In the genomic region with DNA sequence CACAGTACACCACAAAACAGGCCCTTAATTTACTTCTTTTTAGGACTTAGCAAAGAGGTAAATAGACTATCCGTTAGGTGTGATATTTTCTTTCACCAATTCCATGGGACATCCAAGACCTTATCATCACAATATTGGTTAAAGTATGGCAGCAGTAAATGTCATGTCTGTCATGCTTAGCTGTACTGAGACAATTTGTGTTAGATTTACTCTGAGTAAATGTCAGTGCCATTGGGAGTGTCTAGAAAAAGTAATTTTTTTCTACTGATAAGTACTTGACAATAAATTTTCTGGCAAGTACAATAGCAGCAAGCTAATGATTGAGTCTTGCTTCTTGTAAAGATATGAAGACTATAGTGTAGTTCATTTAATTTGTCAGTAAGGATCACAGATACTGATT, we compare ENCODE assay signal across 1 cellular context.
TF ChIP-seq lines count a peak whose summit lies in the region.

No MANE protein-coding gene starts in this region.

TF ChIP-seq in neural cell, 6 proteins besides CTCF, POLR2A, EP300 and RAD21 (continued from another document):
- TF ChIP-seq, protein P1, sequence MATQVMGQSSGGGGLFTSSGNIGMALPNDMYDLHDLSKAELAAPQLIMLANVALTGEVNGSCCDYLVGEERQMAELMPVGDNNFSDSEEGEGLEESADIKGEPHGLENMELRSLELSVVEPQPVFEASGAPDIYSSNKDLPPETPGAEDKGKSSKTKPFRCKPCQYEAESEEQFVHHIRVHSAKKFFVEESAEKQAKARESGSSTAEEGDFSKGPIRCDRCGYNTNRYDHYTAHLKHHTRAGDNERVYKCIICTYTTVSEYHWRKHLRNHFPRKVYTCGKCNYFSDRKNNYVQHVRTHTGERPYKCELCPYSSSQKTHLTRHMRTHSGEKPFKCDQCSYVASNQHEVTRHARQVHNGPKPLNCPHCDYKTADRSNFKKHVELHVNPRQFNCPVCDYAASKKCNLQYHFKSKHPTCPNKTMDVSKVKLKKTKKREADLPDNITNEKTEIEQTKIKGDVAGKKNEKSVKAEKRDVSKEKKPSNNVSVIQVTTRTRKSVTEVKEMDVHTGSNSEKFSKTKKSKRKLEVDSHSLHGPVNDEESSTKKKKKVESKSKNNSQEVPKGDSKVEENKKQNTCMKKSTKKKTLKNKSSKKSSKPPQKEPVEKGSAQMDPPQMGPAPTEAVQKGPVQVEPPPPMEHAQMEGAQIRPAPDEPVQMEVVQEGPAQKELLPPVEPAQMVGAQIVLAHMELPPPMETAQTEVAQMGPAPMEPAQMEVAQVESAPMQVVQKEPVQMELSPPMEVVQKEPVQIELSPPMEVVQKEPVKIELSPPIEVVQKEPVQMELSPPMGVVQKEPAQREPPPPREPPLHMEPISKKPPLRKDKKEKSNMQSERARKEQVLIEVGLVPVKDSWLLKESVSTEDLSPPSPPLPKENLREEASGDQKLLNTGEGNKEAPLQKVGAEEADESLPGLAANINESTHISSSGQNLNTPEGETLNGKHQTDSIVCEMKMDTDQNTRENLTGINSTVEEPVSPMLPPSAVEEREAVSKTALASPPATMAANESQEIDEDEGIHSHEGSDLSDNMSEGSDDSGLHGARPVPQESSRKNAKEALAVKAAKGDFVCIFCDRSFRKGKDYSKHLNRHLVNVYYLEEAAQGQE (IDR thresholded peaks at IDR 0.05; ENCODE audit: borderline replicate concordance), result no peak
